Comparison of ENCODE assay signal across 8 cellular contexts in genomic region chr22:46149493-46149997, GRCh38. TPM values are rescaled to one million over a fixed set of nuclear protein-coding genes. Genes with fewer than 3 reads are reported as not detected.
A peak's percentile ranks its signal among the peaks of the same experiment; 100 is the strongest.
DNase-seq lines count a peak whose midpoint lies in the region; ATAC-seq and TF ChIP-seq lines count a peak whose summit lies in the region.

No MANE protein-coding gene starts in this region.

- H3K27ac ChIP-seq in hepatocyte (peak overlapping the region; percentile 92), psoas muscle (peak overlapping the region; percentile 93)

- H3K4me3 ChIP-seq in hepatocyte (peak overlapping the region; percentile 97), psoas muscle (peak overlapping the region; percentile 94)

- H3K4me2 ChIP-seq in hepatocyte: peak overlapping the region; percentile 99

- H3K9me3 ChIP-seq in hepatocyte (ENCODE audit: low read depth) (no peaks in the 10 kb centered on the region), psoas muscle (no peaks in the 10 kb centered on the region)

- no peaks in the 10 kb centered on the region for H3K36me3 ChIP-seq in hepatocyte (replicated peaks; ENCODE audit: insufficient read depth, low read depth)
- peaks cover 0 to 24% of the 10 kb centered on the region in 2 donors for H3K36me3 ChIP-seq in psoas muscle (ENCODE audit: insufficient read depth in 1 of 2, low read depth in 1 of 2)

- peak overlapping the region; percentile 98 for H2AFZ ChIP-seq in hepatocyte

- intact Hi-C loops in psoas muscle (cut with DNase I): loop anchor here (5.0 kb wide), 4 partner anchors 98 to 148 kb away; partner anchors contain the start of genes CDPF1 (in 1 of the 2) and GTSE1 (in 1 of the 2)

- 8% methylated on average over 19 of the region's 36 CpGs for WGBS in hepatocyte (ENCODE audit: low lambda C conversion rate, missing lambda C conversion rate)
- WGBS in psoas muscle, 3 donors: 0 to 2% (median 1%) methylated on average over 23 to 36 of the region's 36 CpGs

- DNase-seq in DMS53 (lab: John Stamatoyannopoulos, UW): peak; percentile 83
- no peak for DNase-seq in DMS53 treated with DMSO at 0.1 percent for 48 hours (lab: John Stamatoyannopoulos, UW; ENCODE audit: unreplicated experiment)
- peak; percentile 60 to 61 for DNase-seq in SHP77 (lab: John Stamatoyannopoulos, UW)
- peak in 32 of 56 donors; percentile 15 to 78 (median 58) for DNase-seq in amygdala (lab: John Stamatoyannopoulos, UW)
- DNase-seq in hepatocyte (ENCODE audit: low spot score): peak; percentile 56
- peak; percentile 54 to 84 for DNase-seq in psoas muscle
- no peak for DNase-seq in SKM-1 treated with dmso at 0.1 percent for 144 hours (lab: John Stamatoyannopoulos, UW; ENCODE audit: unreplicated experiment)

- no peaks in the 10 kb centered on the region for H3K27me3 ChIP-seq in hepatocyte
- no peaks in the 10 kb centered on the region for H3K27me3 ChIP-seq in psoas muscle (ENCODE audit: insufficient read depth in 3 of 3, low read length in 2 of 3)

- H3K9me2 ChIP-seq in hepatocyte (replicated peaks; ENCODE audit: insufficient read depth): no peaks in the 10 kb centered on the region

- H4K20me1 ChIP-seq in hepatocyte (ENCODE audit: insufficient read depth, poor library complexity, severe bottlenecking): peaks cover 16% of the 10 kb centered on the region

- no peak for TF ChIP-seq CTCF in hepatocyte (IDR thresholded peaks at IDR 0.05; ENCODE audit: poor library complexity)
- no peak for TF ChIP-seq CTCF in psoas muscle (IDR thresholded peaks at IDR 0.05)

- H3K4me1 ChIP-seq in hepatocyte (ENCODE audit: insufficient read depth) (peaks cover 21% of the 10 kb centered on the region), psoas muscle (peaks cover 45% of the 10 kb centered on the region)

- H3K79me2 ChIP-seq in hepatocyte: peaks cover 32% of the 10 kb centered on the region

- ATAC-seq in psoas muscle (peak; percentile 37 to 63 (median 54)), GM21526 (IDR thresholded peaks at IDR 0.05; ENCODE audit: low FRiP score, unreplicated experiment) (no peak)

RNA-seq across cellular contexts. Expression of gene PPARA, which starts 0.8 kb away (rescaled TPM):
- total RNA-seq in hepatocyte (28.0 and 31.0 TPM in 2 replicates), psoas muscle (10 to 100 TPM; 37.3 to 55.8 (median 46.2) TPM)
- polyA plus RNA-seq in hepatocyte (12.3 and 13.7 TPM in 2 replicates), psoas muscle (10 to 100 TPM; 11.0 to 30.6 (median 12.1) TPM)

Comparison
In these comparisons a context has a peak if more than half of its experiments do, and no peak if none do; other contexts are left out.
1. DNase-seq: peak in DMS53 (single experiment), SHP77 (2 of 2), amygdala (32 of 56), hepatocyte (single experiment) and psoas muscle (2 of 2); none in DMS53 treated with DMSO at 0.1 percent for 48 hours (single experiment) and SKM-1 treated with dmso at 0.1 percent for 144 hours (single experiment).